Comparison of ENCODE assay signal across 17 cellular contexts in genomic region chr3:177547953-177548352, GRCh38.
"Had no signal": no experiment of that assay in that cellular context is flagged by ENCODE, and none has a peak within 500 bp of the region (broad histone marks: within the 10 kb centered on the region; RNA-seq: fewer than 3 reads in every experiment).

No MANE protein-coding gene starts in this region.

- H3K27me3 ChIP-seq: brain microvascular endothelial cell, esophagus squamous epithelium, left lung, spleen had no signal

- H3K4me3 ChIP-seq: esophagus squamous epithelium, left lung, mucosa of descending colon, spleen, thoracic aorta had no signal

- ATAC-seq: activated naive CD4-positive, alpha-beta T cell treated with anti-CD3 and anti-CD28 coated beads, Interleukin-2, amount 50 U/mL, for 72 hours; left lung; mucosa of descending colon; natural killer cell; sciatic nerve; SK-N-SH treated with all-trans-retinoic acid at 6 μM for 48 hours had no signal

- H3K9me3 Mint-ChIP-seq: central memory CD8-positive, alpha-beta T cell; natural killer cell had no signal

- H3K4me3 Mint-ChIP-seq: central memory CD8-positive, alpha-beta T cell; natural killer cell had no signal

- H3K4me1 ChIP-seq: left lung had no signal

- H3K27ac ChIP-seq: brain microvascular endothelial cell, left lung, spleen had no signal

- H3K36me3 ChIP-seq: brain microvascular endothelial cell, esophagus squamous epithelium, left lung, spleen, thoracic aorta had no signal

- H3K27me3 Mint-ChIP-seq: central memory CD8-positive, alpha-beta T cell had no signal

- H3K9me3 ChIP-seq: esophagus squamous epithelium, left lung, mucosa of descending colon, spleen, thoracic aorta had no signal

- H3K27ac Mint-ChIP-seq: activated naive CD4-positive, alpha-beta T cell treated with anti-CD3 and anti-CD28 coated beads, Interleukin-2, amount 50 U/mL, for 72 hours; natural killer cell had no signal

- H3K36me3 Mint-ChIP-seq: natural killer cell had no signal

- DNase-seq: activated CD4-positive, CD25-positive, alpha-beta regulatory T cell treated with anti-CD3 and anti-CD28 coated beads, Interleukin-2, amount 50 U/mL, for 72 hours; activated CD8-positive, alpha-beta memory T cell treated with anti-CD3 and anti-CD28 coated beads for 24 hours; anterior cingulate cortex; brain microvascular endothelial cell; cortex of kidney; effector CD8-positive, alpha-beta T cell; esophagus squamous epithelium; hippocampal formation; left lung; mucosa of descending colon; natural killer cell; spleen had no signal
